In genomic region chr11:101993172-101993571, GRCh38 we compare ENCODE assay signal across 22 cellular contexts. TPM values are rescaled to one million over a fixed set of nuclear protein-coding genes. Genes with fewer than 3 reads are reported as not detected.
A peak's percentile ranks its signal among the peaks of the same experiment; 100 is the strongest.
DNase-seq lines count a peak whose midpoint lies in the region; FAIRE-seq and TF ChIP-seq lines count a peak whose summit lies in the region.
"Had no signal": no experiment of that assay in that cellular context is flagged by ENCODE, and none has a peak within 500 bp of the region (broad histone marks: within the 10 kb centered on the region; RNA-seq: fewer than 3 reads in every experiment).

No MANE protein-coding gene starts in this region.

- no peaks in the 10 kb centered on the region for H3K36me3 ChIP-seq in HEK293 (ENCODE audit: control insufficient read depth in 2 of 2, insufficient read depth in 1 of 2, low read length in 2 of 2)
- H3K36me3 ChIP-seq: BE2C, BLaER1 had no signal

- H3K9me3 Mint-ChIP-seq in nephron progenitor cell: peaks cover 9% of the 10 kb centered on the region

- H3K4me3 Mint-ChIP-seq in nephron progenitor cell: no peak overlapping the region
- H3K4me3 Mint-ChIP-seq: CD14-positive monocyte; CD4-positive, alpha-beta memory T cell; CD4-positive, CD25-positive, alpha-beta regulatory T cell; CD8-positive, alpha-beta memory T cell had no signal

- no peak for TF ChIP-seq CTCF in HEK293 (tag by site-specific recombination; IDR thresholded peaks at IDR 0.05)
- no peak for TF ChIP-seq CTCF in nephron progenitor cell (IDR thresholded peaks at IDR 0.05)

- H3K4me1 Mint-ChIP-seq in nephron progenitor cell: peaks cover 19% of the 10 kb centered on the region
- H3K4me1 Mint-ChIP-seq: CD14-positive monocyte; CD4-positive, alpha-beta memory T cell; CD4-positive, CD25-positive, alpha-beta regulatory T cell; CD8-positive, alpha-beta memory T cell had no signal

- H3K36me3 Mint-ChIP-seq in nephron progenitor cell (ENCODE audit: low read depth): peaks cover 62% of the 10 kb centered on the region
- H3K36me3 Mint-ChIP-seq: CD14-positive monocyte had no signal

- CTCF ChIA-PET in HEK293 (lab: Yijun Ruan, JAX): interaction anchor here (1.4 kb wide), 1 partner anchor 132 kb away, joined by 4 read pairs; no protein-coding TSS in a partner anchor

- H3K4me3 ChIP-seq in HEK293 (ENCODE audit: low read depth, low read length): no peak overlapping the region
- H3K4me3 ChIP-seq: BLaER1 had no signal

- no peak overlapping the region for H3K27ac ChIP-seq in HEK293 (ENCODE audit: extremely low read depth, low read depth, low read length)
- H3K27ac ChIP-seq: BLaER1 had no signal

- H3K4me1 ChIP-seq in HEK293 (ENCODE audit: control insufficient read depth, insufficient read depth, low read length): no peaks in the 10 kb centered on the region
- H3K4me1 ChIP-seq: BE2C, BLaER1 had no signal

- TF ChIP-seq POLR2A in GM12892 (IDR thresholded peaks at IDR 0.05; ENCODE audit: low read depth, low read length): no peak

- no peaks in the 10 kb centered on the region for H3K9me3 ChIP-seq in HEK293 (ENCODE audit: control insufficient read depth, insufficient read depth, low read depth, low read length)
- H3K9me3 ChIP-seq: BE2C, BLaER1 had no signal

- POLR2A ChIA-PET in HEK293 (lab: Yijun Ruan, JAX): no interaction called here

- FAIRE-seq in GM12892 (lab: Jason Lieb, UNC): peak; percentile 30
- FAIRE-seq: GM12891, GM18507 had no signal

- H3K27me3 Mint-ChIP-seq in nephron progenitor cell (ENCODE audit: low read depth, poor library complexity): no peaks in the 10 kb centered on the region
- H3K27me3 Mint-ChIP-seq: CD4-positive, alpha-beta memory T cell; CD4-positive, CD25-positive, alpha-beta regulatory T cell; CD8-positive, alpha-beta memory T cell had no signal

- H3K27ac Mint-ChIP-seq in nephron progenitor cell: peak overlapping the region; percentile 49
- H3K27ac Mint-ChIP-seq: CD4-positive, alpha-beta memory T cell; CD4-positive, CD25-positive, alpha-beta regulatory T cell; CD8-positive, alpha-beta memory T cell had no signal

- no peak for DNase-seq in GM12892 (ENCODE audit: insufficient read length)
- DNase-seq in nephron progenitor cell: no peak
- no peak for DNase-seq in DMS79 treated with DMSO at 0.1 percent for 48 hours (lab: John Stamatoyannopoulos, UW)
- no peak for DNase-seq in activated naive CD4-positive, alpha-beta T cell treated with Interleukin-2 at 50 U/mL for 16 hours
- DNase-seq: 8988T; ACHN; BE2C; C1 segment of cervical spinal cord; CD4-positive, alpha-beta memory T cell; CD4-positive, CD25-positive, alpha-beta regulatory T cell; CD8-positive, alpha-beta memory T cell; COR-L47; DMS 273 treated with DMSO at 0.1 percent for 48 hours; DMS153; DMS53; DMS79; GF-D8 had no signal

TF ChIP-seq in HEK293, 187 proteins besides CTCF, POLR2A, EP300 and RAD21:
- TF ChIP-seq KLF9 (tag by site-specific recombination; IDR thresholded peaks at IDR 0.05; ENCODE audit: low read depth) (no peak), ZNF146 (tag by site-specific recombination; IDR thresholded peaks at IDR 0.05) (peak; percentile 72)

RNA-seq across cellular contexts. Expression of gene CFAP300, which starts 54.1 kb away (rescaled TPM):
- polyA plus RNA-seq in GM12892 (2012; ENCODE audit: missing spikeins): not detected
- polyA plus RNA-seq: CD14-positive monocyte; CD4-positive, alpha-beta memory T cell; CD4-positive, CD25-positive, alpha-beta regulatory T cell; CD8-positive, alpha-beta memory T cell had no signal
